8 cellular contexts compared by ENCODE assay signal in the genomic region with DNA sequence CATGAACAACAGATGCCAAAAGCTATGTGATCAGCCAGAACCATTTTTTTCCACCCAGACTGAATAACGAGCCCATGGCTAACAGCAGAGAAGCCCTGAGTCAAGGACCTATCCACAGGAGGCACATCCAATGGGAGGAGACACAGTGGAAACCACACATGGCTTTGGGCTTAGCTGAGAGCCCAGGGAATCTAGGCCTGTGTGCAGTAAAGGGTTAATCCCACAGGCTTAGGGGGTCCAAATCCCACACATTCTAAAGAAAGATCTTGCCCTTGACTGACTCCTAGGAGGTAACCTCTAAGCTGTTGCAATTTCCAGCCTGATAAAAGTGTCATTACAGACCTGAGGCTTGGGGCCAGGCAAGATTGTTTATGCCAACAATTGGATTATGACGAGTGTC.
"Had no signal": no experiment of that assay in that cellular context is flagged by ENCODE, and none has a peak within 500 bp of the region (broad histone marks: within the 10 kb centered on the region; RNA-seq: fewer than 3 reads in every experiment).

No MANE protein-coding gene starts in this region.

- H3K4me1 ChIP-seq: HAP-1 had no signal

- H3K27ac ChIP-seq: GM23248 had no signal

- H3K4me3 Mint-ChIP-seq: HFFc6 had no signal

- ATAC-seq: HCT116, K562 had no signal

- H3K36me3 ChIP-seq: HAP-1 had no signal

- DNase-seq: GM23248, GOT3, H7, HFFc6, IMR-90 had no signal

- H3K27ac Mint-ChIP-seq: HFFc6 had no signal

- H3K9ac ChIP-seq: GM23248 had no signal

- H3K4me3 ChIP-seq: GM23248, HAP-1, K562 had no signal
